ENCODE assay signal across 11 cellular contexts in the genomic region with DNA sequence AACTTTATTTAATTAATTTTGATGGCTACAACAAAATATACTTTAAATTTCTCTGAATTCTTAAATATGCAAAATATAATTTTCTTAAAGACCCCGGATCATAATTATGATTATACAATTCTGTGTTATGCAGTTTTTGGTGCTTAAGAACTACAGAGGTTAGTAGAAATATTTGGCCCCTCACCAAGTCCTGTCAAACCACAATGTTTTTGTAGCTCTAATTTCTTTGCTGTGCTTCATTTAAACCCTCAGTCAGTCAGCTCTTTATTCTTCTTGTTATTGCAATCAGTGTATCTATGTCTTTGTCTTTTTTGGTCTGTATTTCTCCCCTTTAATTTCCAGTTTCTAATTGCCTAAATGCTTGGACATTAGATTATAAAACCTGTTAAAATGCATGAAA.
A peak's percentile ranks its signal among the peaks of the same experiment; 100 is the strongest.
DNase-seq lines count a peak whose midpoint lies in the region; ATAC-seq and TF ChIP-seq lines count a peak whose summit lies in the region.
"Had no signal": no experiment of that assay in that cellular context is flagged by ENCODE, and none has a peak within 500 bp of the region (broad histone marks: within the 10 kb centered on the region; RNA-seq: fewer than 3 reads in every experiment).

No MANE protein-coding gene starts in this region.

- no peak for ATAC-seq in HG02852 (IDR thresholded peaks at IDR 0.05; ENCODE audit: unreplicated experiment)
- ATAC-seq: activated CD8-positive, alpha-beta memory T cell treated with anti-CD3 and anti-CD28 coated beads, Interleukin-2, amount 10 ng/mL, durations not matched to agents 7 days and 5 days had no signal

- H3K4me3 ChIP-seq in SJCRH30 (no peak overlapping the region), fibroblast of the aortic adventitia (ENCODE audit: low read depth, low read length) (no peak overlapping the region)
- H3K4me3 ChIP-seq: uterus had no signal

- H3K27ac ChIP-seq in SJCRH30, result peak overlapping the region; percentile 66; the same call in 1 of the 2 replicates
- H3K27ac ChIP-seq: foreskin keratinocyte had no signal

- no peak for TF ChIP-seq CTCF in fibroblast of the aortic adventitia (IDR thresholded peaks at IDR 0.05; ENCODE audit: insufficient read depth, low read length)

- H3K9me3 ChIP-seq in SJCRH30 (replicated peaks), result no peaks in the 10 kb centered on the region
- H3K9me3 ChIP-seq: uterus had no signal

- H3K27me3 ChIP-seq in SJCRH30, result no peaks in the 10 kb centered on the region
- H3K27me3 ChIP-seq: foreskin keratinocyte, uterus had no signal

- peaks cover 35% of the 10 kb centered on the region for H3K4me1 ChIP-seq in SJCRH30

- H3K36me3 ChIP-seq in SJCRH30, result no peaks in the 10 kb centered on the region
- H3K36me3 ChIP-seq: uterus had no signal

- DNase-seq in HCEC 1CT (peak; percentile 32), SJCRH30 (peak; percentile 37 to 78), fibroblast of the aortic adventitia (ENCODE audit: low read depth) (peak; percentile 64), renal cortical epithelial cell (ENCODE audit: low read depth) (peak; percentile 61), DMS153 (lab: John Stamatoyannopoulos, UW) (no peak), NCI-H524 treated with DMSO at 0.1 percent for 48 hours (lab: John Stamatoyannopoulos, UW) (no peak)
- DNase-seq: activated CD8-positive, alpha-beta memory T cell treated with anti-CD3 and anti-CD28 coated beads, Interleukin-2, amount 10 ng/mL, durations not matched to agents 7 days and 5 days; foreskin keratinocyte; T-helper 9 cell; uterus had no signal

Comparison
In these comparisons a context has a peak if more than half of its experiments do, and no peak if none do; other contexts are left out.
1. DNase-seq: peak in HCEC 1CT (single experiment), SJCRH30 (2 of 2), fibroblast of the aortic adventitia (single experiment) and renal cortical epithelial cell (single experiment); none in DMS153 (single experiment) and NCI-H524 treated with DMSO at 0.1 percent for 48 hours (single experiment).